8 cellular contexts compared by ENCODE assay signal in the genomic region with DNA sequence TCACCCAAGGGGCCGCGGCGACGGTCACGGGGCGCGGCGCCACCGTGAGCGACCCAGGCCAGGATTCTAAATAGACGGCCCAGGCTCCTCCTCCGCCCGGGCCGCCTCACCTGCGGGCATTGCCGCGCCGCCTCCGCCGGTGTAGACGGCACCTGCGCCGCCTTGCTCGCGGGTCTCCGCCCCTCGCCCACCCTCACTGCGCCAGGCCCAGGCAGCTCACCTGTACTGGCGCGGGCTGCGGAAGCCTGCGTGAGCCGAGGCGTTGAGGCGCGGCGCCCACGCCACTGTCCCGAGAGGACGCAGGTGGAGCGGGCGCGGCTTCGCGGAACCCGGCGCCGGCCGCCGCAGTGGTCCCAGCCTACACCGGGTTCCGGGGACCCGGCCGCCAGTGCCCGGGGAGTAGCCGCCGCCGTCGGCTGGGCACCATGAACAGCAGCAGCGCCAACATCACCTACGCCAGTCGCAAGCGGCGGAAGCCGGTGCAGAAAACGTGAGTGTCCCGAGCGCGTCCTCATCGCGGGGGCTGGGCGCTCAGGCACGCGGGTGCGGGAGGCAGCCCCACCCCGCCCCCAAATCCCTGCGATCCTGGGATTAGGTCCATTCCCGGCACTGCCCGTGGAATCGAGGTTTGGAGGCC. TPM values are rescaled to one million over a fixed set of nuclear protein-coding genes. Genes with fewer than 3 reads are reported as not detected.
DNase-seq lines count a peak whose midpoint lies in the region; ATAC-seq and TF ChIP-seq lines count a peak whose summit lies in the region.

No MANE protein-coding gene starts in this region.

- intact Hi-C loops in activated naive CD4-positive, alpha-beta T cell treated with anti-CD3 and anti-CD28 coated beads for 36 hours (cut with micrococcal nuclease) = loop anchor here (1.0 to 5.0 kb wide), 11 partner anchors 24 to 877 kb away; a partner anchor contains a TSS
- intact Hi-C loops in cardiac septum (cut with DNase I) (loop anchor here (2.0 to 10.0 kb wide), 2 partner anchors 68 to 654 kb away; a partner anchor contains a TSS), prostate gland (cut with DNase I) (no loop called here)

- peaks cover 2% of the 10 kb centered on the region for H3K9me3 Mint-ChIP-seq in activated naive CD4-positive, alpha-beta T cell treated with anti-CD3 and anti-CD28 coated beads for 36 hours

- H3K4me3 ChIP-seq in prostate gland (peak overlapping the region; percentile 76 to 91), urinary bladder (ENCODE audit: low read depth, low read length) (peak overlapping the region; percentile 99)

- peak; percentile 25 for ATAC-seq in HG02981 (IDR thresholded peaks at IDR 0.05; ENCODE audit: unreplicated experiment)

- H3K27ac Mint-ChIP-seq in activated naive CD4-positive, alpha-beta T cell treated with anti-CD3 and anti-CD28 coated beads for 36 hours = peak overlapping the region; percentile 91

- CTCF ChIA-PET in activated naive CD4-positive, alpha-beta T cell treated with anti-CD3 and anti-CD28 coated beads for 36 hours (lab: Charles Lee) = interaction anchor here (0.7 kb wide), 1 partner anchor 9 kb away, joined by 3 read pairs; no protein-coding TSS in a partner anchor

- TF ChIP-seq POLR2A in prostate gland (IDR thresholded peaks at IDR 0.05) = no peak

- H3K27ac ChIP-seq in prostate gland (peak overlapping the region; percentile 86 to 88), urinary bladder (ENCODE audit: low read depth) (peak overlapping the region; percentile 95)

- under 1% methylated on average over 31 of the region's 80 CpGs for WGBS in prostate gland
- under 1% methylated on average over 80 of the region's 80 CpGs for WGBS in urinary bladder

- H3K4me1 Mint-ChIP-seq in activated naive CD4-positive, alpha-beta T cell treated with anti-CD3 and anti-CD28 coated beads for 36 hours (ENCODE audit: low read depth) = peaks cover 26% of the 10 kb centered on the region

- peaks cover 3% of the 10 kb centered on the region for H3K36me3 Mint-ChIP-seq in activated naive CD4-positive, alpha-beta T cell treated with anti-CD3 and anti-CD28 coated beads for 36 hours (ENCODE audit: low read depth)

- peak overlapping the region; percentile 92 for H3K4me3 Mint-ChIP-seq in activated naive CD4-positive, alpha-beta T cell treated with anti-CD3 and anti-CD28 coated beads for 36 hours

- H3K4me1 ChIP-seq in prostate gland (replicated peaks) (no peaks in the 10 kb centered on the region), urinary bladder (ENCODE audit: insufficient read depth) (no peaks in the 10 kb centered on the region)

- DNase-seq in NCI-H2081 (lab: John Stamatoyannopoulos, UW) (peak; percentile 31 to 73), NCI-H2081 treated with DMSO at 0.1 percent for 48 hours (lab: John Stamatoyannopoulos, UW) (no peak), cardiac septum (ENCODE audit: low spot score) (peak; percentile 77), prostate gland (ENCODE audit: low spot score) (peak; percentile 38)
- DNase-seq in activated naive CD4-positive, alpha-beta T cell treated with anti-CD3 and anti-CD28 coated beads for 36 hours = peak; percentile 70

- H3K27me3 ChIP-seq in prostate gland (replicated peaks; ENCODE audit: insufficient read depth) = no peaks in the 10 kb centered on the region

- no peak for TF ChIP-seq CTCF in prostate gland (IDR thresholded peaks at IDR 0.05)

- no peaks in the 10 kb centered on the region for H3K27me3 Mint-ChIP-seq in activated naive CD4-positive, alpha-beta T cell treated with anti-CD3 and anti-CD28 coated beads for 36 hours (ENCODE audit: low read depth)

- H3K36me3 ChIP-seq in prostate gland = no peaks in the 10 kb centered on the region
- H3K36me3 ChIP-seq in urinary bladder (ENCODE audit: insufficient read depth) = no peaks in the 10 kb centered on the region

- no peaks in the 10 kb centered on the region for H3K9me3 ChIP-seq in prostate gland

TF ChIP-seq in PFSK-1, 5 proteins besides CTCF, POLR2A, EP300 and RAD21:
- peak; percentile 52 for TF ChIP-seq FOXP2 (optimal IDR thresholded peaks at IDR 0.05; ENCODE audit: borderline replicate concordance, extremely low read depth, extremely low read length, insufficient read depth)
- TF ChIP-seq, protein P1, sequence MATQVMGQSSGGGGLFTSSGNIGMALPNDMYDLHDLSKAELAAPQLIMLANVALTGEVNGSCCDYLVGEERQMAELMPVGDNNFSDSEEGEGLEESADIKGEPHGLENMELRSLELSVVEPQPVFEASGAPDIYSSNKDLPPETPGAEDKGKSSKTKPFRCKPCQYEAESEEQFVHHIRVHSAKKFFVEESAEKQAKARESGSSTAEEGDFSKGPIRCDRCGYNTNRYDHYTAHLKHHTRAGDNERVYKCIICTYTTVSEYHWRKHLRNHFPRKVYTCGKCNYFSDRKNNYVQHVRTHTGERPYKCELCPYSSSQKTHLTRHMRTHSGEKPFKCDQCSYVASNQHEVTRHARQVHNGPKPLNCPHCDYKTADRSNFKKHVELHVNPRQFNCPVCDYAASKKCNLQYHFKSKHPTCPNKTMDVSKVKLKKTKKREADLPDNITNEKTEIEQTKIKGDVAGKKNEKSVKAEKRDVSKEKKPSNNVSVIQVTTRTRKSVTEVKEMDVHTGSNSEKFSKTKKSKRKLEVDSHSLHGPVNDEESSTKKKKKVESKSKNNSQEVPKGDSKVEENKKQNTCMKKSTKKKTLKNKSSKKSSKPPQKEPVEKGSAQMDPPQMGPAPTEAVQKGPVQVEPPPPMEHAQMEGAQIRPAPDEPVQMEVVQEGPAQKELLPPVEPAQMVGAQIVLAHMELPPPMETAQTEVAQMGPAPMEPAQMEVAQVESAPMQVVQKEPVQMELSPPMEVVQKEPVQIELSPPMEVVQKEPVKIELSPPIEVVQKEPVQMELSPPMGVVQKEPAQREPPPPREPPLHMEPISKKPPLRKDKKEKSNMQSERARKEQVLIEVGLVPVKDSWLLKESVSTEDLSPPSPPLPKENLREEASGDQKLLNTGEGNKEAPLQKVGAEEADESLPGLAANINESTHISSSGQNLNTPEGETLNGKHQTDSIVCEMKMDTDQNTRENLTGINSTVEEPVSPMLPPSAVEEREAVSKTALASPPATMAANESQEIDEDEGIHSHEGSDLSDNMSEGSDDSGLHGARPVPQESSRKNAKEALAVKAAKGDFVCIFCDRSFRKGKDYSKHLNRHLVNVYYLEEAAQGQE (IDR thresholded peaks at IDR 0.05; ENCODE audit: insufficient read depth in 1 of 2, low read depth in 2 of 2, low read length in 2 of 2) = no peak
- no peak for TF ChIP-seq TAF1 (IDR thresholded peaks at IDR 0.05; ENCODE audit: borderline replicate concordance, insufficient read depth, low read length)
- no peak for TF ChIP-seq POLR2AphosphoS5 (IDR thresholded peaks at IDR 0.05; ENCODE audit: low read depth, low read length)
- no peak for TF ChIP-seq SIN3A (IDR thresholded peaks at IDR 0.05; ENCODE audit: borderline replicate concordance, insufficient read depth, low read length)

RNA-seq across cellular contexts. Expression of a gene that starts 0.5 kb away (rescaled TPM):
- polyA plus RNA-seq in PFSK-1 (2012; ENCODE audit: insufficient read length, low read depth) = 3.7 TPM
- 10 to 100 TPM; 24.5 to 27.5 TPM for total RNA-seq in activated naive CD4-positive, alpha-beta T cell treated with anti-CD3 and anti-CD28 coated beads for 36 hours
- total RNA-seq in cardiac septum (44.1 TPM), prostate gland (10 to 100 TPM; 49.4 to 55.7 TPM), urinary bladder (485 TPM)
- polyA plus RNA-seq in urinary bladder = 50.3 TPM
